15 cellular contexts compared by ENCODE assay signal in genomic region chr1:92587445-92587844, GRCh38.
A peak's percentile ranks its signal among the peaks of the same experiment; 100 is the strongest.
DNase-seq lines count a peak whose midpoint lies in the region; ATAC-seq and TF ChIP-seq lines count a peak whose summit lies in the region.
"Had no signal": no experiment of that assay in that cellular context is flagged by ENCODE, and none has a peak within 500 bp of the region (broad histone marks: within the 10 kb centered on the region; RNA-seq: fewer than 3 reads in every experiment).

No MANE protein-coding gene starts in this region.

- peaks cover 6% of the 10 kb centered on the region; the same call in 1 of the 2 replicates for H3K36me3 ChIP-seq in GM23338 (ENCODE audit: insufficient read depth)
- H3K36me3 ChIP-seq: pancreas had no signal

- DNase-seq in stimulated activated naive CD4-positive, alpha-beta T cell treated with Interleukin-2 at 50 U/mL for 16 hours (lab: John Stamatoyannopoulos, UW) = peak; percentile 4
- no peak for DNase-seq in stimulated activated naive CD4-positive, alpha-beta T cell (lab: John Stamatoyannopoulos, UW)
- DNase-seq in activated T-helper 1 cell treated with anti-CD3 and anti-CD28 coated beads, Interleukin-12 subunit alpha, Interleukin-12 subunit beta, Interleukin-2, Interleukin-4 antibody, amounts not matched to agents 30 ng/mL and 10 ng/mL and 1 ng/mL, durations not matched to agents 14 hours and 24 hours and 36 hours (ENCODE audit: low spot score) = no peak
- DNase-seq in OCI-M2 (lab: John Stamatoyannopoulos, UW; ENCODE audit: unreplicated experiment) (no peak), GM23338 (ENCODE audit: low spot score) (no peak), SKM-1 treated with dmso at 0.1 percent for 144 hours (lab: John Stamatoyannopoulos, UW; ENCODE audit: unreplicated experiment) (no peak)
- DNase-seq: activated CD8-positive, alpha-beta memory T cell treated with anti-CD3 and anti-CD28 coated beads, Interleukin-2, amount 50 U/mL, for 4 hours; AML-193; aorta; NCI-H1092 treated with DMSO at 0.1 percent for 48 hours; NCI-H2171; pancreas; RPMI8226 had no signal

- no peaks in the 10 kb centered on the region for H3K27me3 ChIP-seq in GM23338 (ENCODE audit: insufficient read depth)
- H3K27me3 ChIP-seq: pancreas had no signal

- no peaks in the 10 kb centered on the region for H4K20me1 ChIP-seq in GM23338 (replicated peaks; ENCODE audit: insufficient read depth)

- H3K4me3 Mint-ChIP-seq in activated T-helper 1 cell treated with anti-CD3 and anti-CD28 coated beads, Interleukin-12 subunit alpha, Interleukin-12 subunit beta, Interleukin-2, Interleukin-4 antibody, amounts not matched to agents 30 ng/mL and 10 ng/mL and 1 ng/mL, durations not matched to agents 14 hours and 24 hours and 36 hours = peak overlapping the region; percentile 34
- no peak overlapping the region for H3K4me3 Mint-ChIP-seq in GM23338

- peak overlapping the region; percentile 80 for H3K27ac Mint-ChIP-seq in activated T-helper 1 cell treated with anti-CD3 and anti-CD28 coated beads, Interleukin-12 subunit alpha, Interleukin-12 subunit beta, Interleukin-2, Interleukin-4 antibody, amounts not matched to agents 30 ng/mL and 10 ng/mL and 1 ng/mL, durations not matched to agents 14 hours and 24 hours and 36 hours
- no peak overlapping the region for H3K27ac Mint-ChIP-seq in GM23338

- peaks cover 15% of the 10 kb centered on the region for H3K36me3 Mint-ChIP-seq in activated T-helper 1 cell treated with anti-CD3 and anti-CD28 coated beads, Interleukin-12 subunit alpha, Interleukin-12 subunit beta, Interleukin-2, Interleukin-4 antibody, amounts not matched to agents 30 ng/mL and 10 ng/mL and 1 ng/mL, durations not matched to agents 14 hours and 24 hours and 36 hours (ENCODE audit: low read depth)
- peaks cover 25% of the 10 kb centered on the region for H3K36me3 Mint-ChIP-seq in GM23338 (ENCODE audit: low read depth)

- peaks cover 23% of the 10 kb centered on the region for H3K9me3 Mint-ChIP-seq in activated T-helper 1 cell treated with anti-CD3 and anti-CD28 coated beads, Interleukin-12 subunit alpha, Interleukin-12 subunit beta, Interleukin-2, Interleukin-4 antibody, amounts not matched to agents 30 ng/mL and 10 ng/mL and 1 ng/mL, durations not matched to agents 14 hours and 24 hours and 36 hours
- H3K9me3 Mint-ChIP-seq in GM23338 = peaks cover 30% of the 10 kb centered on the region

- no peak overlapping the region for H3K4me3 ChIP-seq in GM23338
- H3K4me3 ChIP-seq: pancreas had no signal

- no peaks in the 10 kb centered on the region for H3K79me2 ChIP-seq in GM23338 (replicated peaks; ENCODE audit: insufficient read depth)

- H3K27ac ChIP-seq in GM23338 (ENCODE audit: low read depth) = no peak overlapping the region
- H3K27ac ChIP-seq: KMS-11, pancreas had no signal

- H3F3A ChIP-seq in GM23338 (replicated peaks; ENCODE audit: low read depth) = no peaks in the 10 kb centered on the region

- H3K4me1 ChIP-seq in GM23338 (ENCODE audit: insufficient read depth) = no peaks in the 10 kb centered on the region

- intact Hi-C loops in activated T-helper 1 cell treated with anti-CD3 and anti-CD28 coated beads, Interleukin-12 subunit alpha, Interleukin-12 subunit beta, Interleukin-2, Interleukin-4 antibody, amounts not matched to agents 30 ng/mL and 10 ng/mL and 1 ng/mL, durations not matched to agents 14 hours and 24 hours and 36 hours (cut with micrococcal nuclease) = loop anchor here (1.0 to 10.0 kb wide), 6 partner anchors 10 to 1031 kb away; partner anchors contain the start of genes CCDC18 and TMED5

- ATAC-seq in GM19025 (IDR thresholded peaks at IDR 0.05; ENCODE audit: low read depth, unreplicated experiment) (peak; percentile 51), GM23338 (no peak)
- ATAC-seq: pancreas had no signal

- H3K4me1 Mint-ChIP-seq in activated T-helper 1 cell treated with anti-CD3 and anti-CD28 coated beads, Interleukin-12 subunit alpha, Interleukin-12 subunit beta, Interleukin-2, Interleukin-4 antibody, amounts not matched to agents 30 ng/mL and 10 ng/mL and 1 ng/mL, durations not matched to agents 14 hours and 24 hours and 36 hours (ENCODE audit: low read depth) = peaks cover 55% of the 10 kb centered on the region
- no peaks in the 10 kb centered on the region for H3K4me1 Mint-ChIP-seq in GM23338

- no peaks in the 10 kb centered on the region for H3K27me3 Mint-ChIP-seq in activated T-helper 1 cell treated with anti-CD3 and anti-CD28 coated beads, Interleukin-12 subunit alpha, Interleukin-12 subunit beta, Interleukin-2, Interleukin-4 antibody, amounts not matched to agents 30 ng/mL and 10 ng/mL and 1 ng/mL, durations not matched to agents 14 hours and 24 hours and 36 hours (ENCODE audit: insufficient read depth)
- no peaks in the 10 kb centered on the region for H3K27me3 Mint-ChIP-seq in GM23338 (ENCODE audit: insufficient read depth, low read depth, poor library complexity)

- no peaks in the 10 kb centered on the region for H3K9me2 ChIP-seq in GM23338 (ENCODE audit: insufficient read depth)

- no peak for TF ChIP-seq CTCF in GM23338 (conservative IDR thresholded peaks at IDR 0.05; ENCODE audit: low read depth in 2 of 2)

- H2AFZ ChIP-seq in GM23338 = no peak overlapping the region

- no peak overlapping the region for H3K4me2 ChIP-seq in GM23338
- H3K4me2 ChIP-seq: KMS-11 had no signal

TF ChIP-seq in GM23338, 12 proteins besides CTCF, POLR2A, EP300 and RAD21 (continues in another document):
- TF ChIP-seq REST (IDR thresholded peaks at IDR 0.05; ENCODE audit: unreplicated experiment) = no peak
- no peak for TF ChIP-seq JUNB (IDR thresholded peaks at IDR 0.05; ENCODE audit: unreplicated experiment)
- TF ChIP-seq EZH2phosphoT487 (IDR thresholded peaks at IDR 0.05; ENCODE audit: unreplicated experiment) = no peak
- no peak for TF ChIP-seq STAT1 (IDR thresholded peaks at IDR 0.05; ENCODE audit: unreplicated experiment)
- no peak for TF ChIP-seq ZNF331 (CRISPR knock-in tag; IDR thresholded peaks at IDR 0.05; ENCODE audit: low read depth)
- TF ChIP-seq EZH2 (IDR thresholded peaks at IDR 0.05; ENCODE audit: low read depth, unreplicated experiment) = no peak
